Comparison of ENCODE assay signal across 1 cellular context in the genomic region with DNA sequence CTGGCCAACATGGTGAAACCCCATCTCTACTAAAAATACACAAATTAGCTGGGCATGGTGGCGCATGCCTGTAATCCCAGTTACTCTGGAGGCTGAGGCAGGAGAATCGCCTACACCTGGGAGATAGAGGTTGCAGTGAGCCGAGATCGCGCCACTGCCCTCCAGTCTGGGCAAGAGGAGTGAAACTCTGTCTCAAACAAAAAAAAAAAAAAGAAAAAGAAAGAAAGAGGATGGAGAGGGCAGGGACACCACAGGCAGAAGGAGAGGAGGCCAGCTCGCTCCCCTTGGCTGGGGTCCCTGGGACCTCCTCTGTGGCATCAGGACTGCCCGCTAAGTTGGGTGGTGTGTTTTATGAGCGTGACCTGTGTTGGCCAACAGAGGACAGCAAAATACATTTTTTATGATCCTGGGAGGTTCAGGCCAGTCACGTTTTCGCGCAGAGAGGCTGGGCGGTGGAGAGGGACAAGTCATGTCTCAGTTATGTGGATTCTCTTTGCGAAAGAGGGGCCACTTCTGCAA.
TF ChIP-seq lines count a peak whose summit lies in the region.

No MANE protein-coding gene starts in this region.

TF ChIP-seq in HepG2, 621 proteins besides CTCF, POLR2A, EP300 and RAD21 (continued from another document and continues in another):
- TF ChIP-seq ZBTB40 (IDR thresholded peaks at IDR 0.05) (no peak), ZBTB40 (CRISPR knock-in tag; IDR thresholded peaks at IDR 0.05) (no peak), NFE2L2 (IDR thresholded peaks at IDR 0.05; ENCODE audit: low read length) (peak; percentile 7; the same call in 1 of the 2 replicates), ARID5B (CRISPR knock-in tag; IDR thresholded peaks at IDR 0.05) (peak; percentile 78), SOX13 (IDR thresholded peaks at IDR 0.05) (no peak), SOX13 (CRISPR knock-in tag; conservative IDR thresholded peaks at IDR 0.05 in 1 of 2, IDR thresholded peaks at IDR 0.05 in 1 of 2) (peak in 1 of 2 experiments; percentile 58; a peak in 2 of 4 replicates), ETV5 (CRISPR knock-in tag; IDR thresholded peaks at IDR 0.05; ENCODE audit: borderline replicate concordance) (peak; percentile 26; the same call in 1 of the 2 replicates), ZNF629 (CRISPR knock-in tag; conservative IDR thresholded peaks at IDR 0.05) (peak; percentile 57), ZNF678 (CRISPR knock-in tag; IDR thresholded peaks at IDR 0.05) (no peak), NONO (IDR thresholded peaks at IDR 0.05) (no peak), NONO (CRISPR knock-in tag; conservative IDR thresholded peaks at IDR 0.05) (peak; percentile 53; the same call in 1 of the 2 replicates), ZKSCAN1 (IDR thresholded peaks at IDR 0.05; ENCODE audit: low read length) (no peak), CC2D1A (CRISPR knock-in tag; IDR thresholded peaks at IDR 0.05) (peak; percentile 73; the same call in 1 of the 2 replicates), MIER2 (CRISPR knock-in tag; IDR thresholded peaks at IDR 0.05) (peak; percentile 66; the same call in 1 of the 2 replicates), NAIF1 (CRISPR knock-in tag; IDR thresholded peaks at IDR 0.05; ENCODE audit: borderline replicate concordance) (no peak), TFE3 (CRISPR knock-in tag; IDR thresholded peaks at IDR 0.05) (peak; percentile 68; the same call in 1 of the 2 replicates), RFXAP (CRISPR knock-in tag; IDR thresholded peaks at IDR 0.05; ENCODE audit: borderline replicate concordance) (0 out of 2 replicates have a peak, but pooled peaks have one; percentile 17), ZHX1 (CRISPR knock-in tag; IDR thresholded peaks at IDR 0.05; ENCODE audit: low read depth) (no peak), MXI1 (IDR thresholded peaks at IDR 0.05; ENCODE audit: borderline replicate concordance, low read depth, low read length) (peak; percentile 84; the same call in 1 of the 3 replicates), SAP130 (CRISPR knock-in tag; IDR thresholded peaks at IDR 0.05; ENCODE audit: low read depth) (peak; percentile 82), POLR2AphosphoS5 (IDR thresholded peaks at IDR 0.05; ENCODE audit: low read depth, low read length) (no peak), GTF3A (CRISPR knock-in tag; conservative IDR thresholded peaks at IDR 0.05) (no peak), ZNF251 (CRISPR knock-in tag; IDR thresholded peaks at IDR 0.05) (no peak), FOSL2 (CRISPR knock-in tag; IDR thresholded peaks at IDR 0.05) (peak; percentile 88)
- TF ChIP-seq, protein P1, sequence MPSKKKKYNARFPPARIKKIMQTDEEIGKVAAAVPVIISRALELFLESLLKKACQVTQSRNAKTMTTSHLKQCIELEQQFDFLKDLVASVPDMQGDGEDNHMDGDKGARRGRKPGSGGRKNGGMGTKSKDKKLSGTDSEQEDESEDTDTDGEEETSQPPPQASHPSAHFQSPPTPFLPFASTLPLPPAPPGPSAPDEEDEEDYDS (CRISPR knock-in tag; IDR thresholded peaks at IDR 0.05): peak; percentile 30; the same call in 1 of the 2 replicates
